In genomic region chr14:77559381-77559780, GRCh38 we compare ENCODE assay signal across 25 cellular contexts. TPM values are rescaled to one million over a fixed set of nuclear protein-coding genes. Genes with fewer than 3 reads are reported as not detected.
DNase-seq lines count a peak whose midpoint lies in the region; ATAC-seq and TF ChIP-seq lines count a peak whose summit lies in the region.
"Had no signal": no experiment of that assay in that cellular context is flagged by ENCODE, and none has a peak within 500 bp of the region (broad histone marks: within the 10 kb centered on the region; RNA-seq: fewer than 3 reads in every experiment).

No MANE protein-coding gene starts in this region.

- ATAC-seq in GM21367 (IDR thresholded peaks at IDR 0.05; ENCODE audit: unreplicated experiment) (no peak), HG03460 (IDR thresholded peaks at IDR 0.05; ENCODE audit: unreplicated experiment) (no peak)
- ATAC-seq: A549; CD8-positive, alpha-beta T cell; GM12878; K562 had no signal

- no peak for TF ChIP-seq POLR2A in NB4 (IDR thresholded peaks at IDR 0.05; ENCODE audit: extremely low read depth, insufficient read length)

- H3K27ac Mint-ChIP-seq in HFFc6 (peak overlapping the region; percentile 76), osteocyte (ENCODE audit: unreplicated experiment) (peak overlapping the region; percentile 82)
- H3K27ac Mint-ChIP-seq: CD8-positive, alpha-beta T cell had no signal

- H3K4me1 Mint-ChIP-seq in HFFc6 (ENCODE audit: low read depth): peaks cover 29% of the 10 kb centered on the region
- H3K4me1 Mint-ChIP-seq in osteocyte (ENCODE audit: unreplicated experiment): peaks cover 30% of the 10 kb centered on the region

- no peak overlapping the region for H3K4me3 ChIP-seq in NB4 (ENCODE audit: low read depth, low read length)
- H3K4me3 ChIP-seq: A549, GM12878, K562 had no signal

- H3K36me3 Mint-ChIP-seq in HFFc6 (ENCODE audit: low read depth): peaks cover 36% of the 10 kb centered on the region
- H3K36me3 Mint-ChIP-seq in osteocyte (ENCODE audit: unreplicated experiment): peaks cover 22% of the 10 kb centered on the region

- H3K4me3 Mint-ChIP-seq in HFFc6 (no peak overlapping the region), osteocyte (ENCODE audit: unreplicated experiment) (no peak overlapping the region)
- H3K4me3 Mint-ChIP-seq: CD8-positive, alpha-beta T cell had no signal

- H3K27me3 Mint-ChIP-seq in HFFc6 (ENCODE audit: insufficient read depth): peaks cover 2% of the 10 kb centered on the region; the same call in 1 of the 2 replicates
- no peaks in the 10 kb centered on the region for H3K27me3 Mint-ChIP-seq in osteocyte (ENCODE audit: unreplicated experiment)

- DNase-seq in HFFc6 (no peak), NB4 (ENCODE audit: low read depth) (peak; percentile 48), dermis blood vessel endothelial cell (peak; percentile 39), osteocyte (ENCODE audit: extremely low spot score, unreplicated experiment) (no peak), NCI-H2227 treated with DMSO at 0.1 percent for 48 hours (lab: John Stamatoyannopoulos, UW) (no peak)
- DNase-seq: C1 segment of cervical spinal cord; Caco-2; CD8-positive, alpha-beta T cell; EL; GDM1; Kasumi-1; NCI-H1417; NCI-H1694; NCI-H2029 treated with DMSO at 0.1 percent for 48 hours; NCI-H226; NCI-H510A; NCI-H69; Right ventricle myocardium superior; RPMI8226; T-helper 1 cell had no signal

- H3K9me3 Mint-ChIP-seq in HFFc6 (no peaks in the 10 kb centered on the region), osteocyte (ENCODE audit: unreplicated experiment) (no peaks in the 10 kb centered on the region)
- H3K9me3 Mint-ChIP-seq: CD8-positive, alpha-beta T cell had no signal

- TF ChIP-seq CTCF in HFFc6 (IDR thresholded peaks at IDR 0.05) (no peak), NB4 (IDR thresholded peaks at IDR 0.05; ENCODE audit: low read depth, low read length) (no peak), osteocyte (IDR thresholded peaks at IDR 0.05) (no peak)

RNA-seq across cellular contexts. Expression of gene SPTLC2, which starts 57.1 kb away (rescaled TPM):
- 10 to 100 TPM; 51.2 to 59.2 (median 52.3) TPM for total RNA-seq in HFFc6 (2021; fragmentation: NEBNext Ultra II Directional; extraction: Animal tissue kit (Norgen Biotek cat#: 25700))
- total RNA-seq in dermis blood vessel endothelial cell (104 and 143 TPM in 2 replicates), osteocyte (28.1 and 31.3 TPM in 2 replicates)

Comparison
In these comparisons a context has a peak if more than half of its experiments do, and no peak if none do; other contexts are left out.
1. DNase-seq: peak in NB4 (single experiment) and dermis blood vessel endothelial cell (single experiment); none in HFFc6 (single experiment), osteocyte (single experiment) and NCI-H2227 treated with DMSO at 0.1 percent for 48 hours (single experiment).